Comparison of ENCODE assay signal across 1 cellular context in genomic region chr12:26123482-26123980, GRCh38.
TF ChIP-seq lines count a peak whose summit lies in the region.

No MANE protein-coding gene starts in this region.

TF ChIP-seq in A549, 52 proteins besides CTCF, POLR2A, EP300 and RAD21 (continued from another document):
- TF ChIP-seq HMGXB4 (CRISPR knock-in tag; IDR thresholded peaks at IDR 0.05; ENCODE audit: borderline replicate concordance): no peak
